In the genomic region with DNA sequence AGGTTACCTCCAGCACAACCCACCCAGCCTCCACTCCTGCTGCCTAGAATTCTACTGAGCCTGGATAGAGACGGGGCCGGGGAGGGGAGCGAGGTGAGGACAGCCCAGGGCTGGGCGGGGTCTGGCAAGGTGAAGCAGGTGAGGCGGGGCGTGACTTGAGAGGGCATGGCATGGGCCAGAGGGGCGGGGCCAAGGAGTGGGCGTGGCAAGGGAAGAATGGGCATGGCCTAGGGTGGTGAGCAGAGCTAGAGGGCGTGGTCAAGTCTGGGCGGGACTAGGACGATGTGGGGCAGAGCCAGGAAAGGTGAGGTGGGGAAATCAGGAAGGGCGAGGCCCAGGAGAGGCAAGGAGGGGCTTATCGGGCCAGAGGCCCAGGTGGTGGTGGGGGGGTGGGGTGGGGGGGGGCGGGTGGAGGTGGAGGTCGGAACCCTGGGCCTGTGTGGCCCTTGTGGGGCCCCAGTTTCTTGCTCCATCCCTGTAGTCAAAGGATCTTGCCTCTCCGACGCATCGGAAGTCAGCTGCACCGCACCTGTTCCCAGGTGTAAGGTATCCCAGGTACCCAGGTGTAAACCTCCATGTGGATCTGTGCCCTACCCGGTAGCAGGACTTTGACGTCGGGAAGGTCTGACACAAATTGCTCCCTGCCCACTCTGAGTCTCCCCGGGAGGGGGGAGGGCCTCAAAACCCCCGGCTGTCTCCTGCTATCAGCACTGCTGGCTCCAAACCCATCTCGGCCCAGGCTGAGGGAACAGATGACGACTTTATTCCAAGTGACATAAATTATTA, we compare ENCODE assay signal across 9 cellular contexts. TPM values are rescaled to one million over a fixed set of nuclear protein-coding genes. Genes with fewer than 3 reads are reported as not detected.
DNase-seq lines count a peak whose midpoint lies in the region; ATAC-seq and TF ChIP-seq lines count a peak whose summit lies in the region.
"Had no signal": no experiment of that assay in that cellular context is flagged by ENCODE, and none has a peak within 500 bp of the region (broad histone marks: within the 10 kb centered on the region; RNA-seq: fewer than 3 reads in every experiment).

No MANE protein-coding gene starts in this region.

- no peak for TF ChIP-seq CTCF in WTC11 (IDR thresholded peaks at IDR 0.05)

- peak; percentile 29 for DNase-seq in NCI-H82 (lab: John Stamatoyannopoulos, UW)
- DNase-seq in NCI-H82 treated with DMSO at 0.1 percent for 48 hours (lab: John Stamatoyannopoulos, UW; ENCODE audit: unreplicated experiment): no peak
- DNase-seq in WTC11 (ENCODE audit: low spot score): peak; percentile 100
- peak; percentile 90 for DNase-seq in iPS DF 6.9 (ENCODE audit: low read depth, low spot score)
- DNase-seq in stimulated activated naive CD8-positive, alpha-beta T cell treated with anti-CD3 and anti-CD28 coated beads, Interleukin-15, Interleukin-2, amounts not matched to agents 100 U/mL and 50 U/mL, for 24 hours: peak; percentile 60
- DNase-seq in DMS114 treated with DMSO at 0.1 percent for 48 hours (lab: John Stamatoyannopoulos, UW; ENCODE audit: unreplicated experiment): no peak
- DNase-seq: T1000 had no signal

- no peak overlapping the region; the same call in 1 of the 2 replicates for H3K27ac Mint-ChIP-seq in WTC11

- no CpG with 5 or more reads among the region's 26 CpGs for WGBS in iPS DF 6.9 (ENCODE audit: insufficient coverage, insufficient read length)

- ATAC-seq in WTC11: peak; percentile 100
- ATAC-seq in stimulated activated naive CD8-positive, alpha-beta T cell treated with anti-CD3 and anti-CD28 coated beads, Interleukin-15, Interleukin-2, amounts not matched to agents 100 U/mL and 50 U/mL, for 24 hours: peak; percentile 55
- no peak for ATAC-seq in HG02981 (IDR thresholded peaks at IDR 0.05; ENCODE audit: unreplicated experiment)
- ATAC-seq in GM19395 (IDR thresholded peaks at IDR 0.05; ENCODE audit: unreplicated experiment): no peak

- no peaks in the 10 kb centered on the region for H3K4me1 Mint-ChIP-seq in WTC11

- no peaks in the 10 kb centered on the region for H3K36me3 Mint-ChIP-seq in WTC11

- H3K27ac ChIP-seq in iPS DF 6.9 (ENCODE audit: low read length): no peak overlapping the region

- CTCF ChIA-PET in WTC11 (lab: Charles Lee): interaction anchor here (0.5 to 2.1 kb wide), 8 partner anchors 8 to 217 kb away, joined by 3 to 8 read pairs (median 4); a partner anchor contains a TSS

- POLR2A ChIA-PET in WTC11 (lab: Charles Lee): interaction anchor here (0.5 kb wide), 1 partner anchor 13 kb away, joined by 5 read pairs; no protein-coding TSS in a partner anchor

- peak overlapping the region; percentile 35 for H3K4me3 Mint-ChIP-seq in WTC11

- no peaks in the 10 kb centered on the region for H3K27me3 ChIP-seq in iPS DF 6.9 (ENCODE audit: control insufficient read depth, insufficient read depth, low read length)

- H3K9me3 ChIP-seq in iPS DF 6.9 (ENCODE audit: control insufficient read depth, insufficient read depth, low read length): no peaks in the 10 kb centered on the region

- peaks cover 3% of the 10 kb centered on the region; the same call in 1 of the 2 replicates for H3K27me3 Mint-ChIP-seq in WTC11 (ENCODE audit: low read depth)

- no peaks in the 10 kb centered on the region for H3K36me3 ChIP-seq in iPS DF 6.9 (ENCODE audit: control insufficient read depth, insufficient read depth, low read length)

- peaks cover 14% of the 10 kb centered on the region for H3K9me3 Mint-ChIP-seq in WTC11

- no peak overlapping the region for H3K4me3 ChIP-seq in iPS DF 6.9 (ENCODE audit: low read length)

- H3K4me1 ChIP-seq in iPS DF 6.9 (ENCODE audit: control insufficient read depth, insufficient read depth, low read length): no peaks in the 10 kb centered on the region

TF ChIP-seq in WTC11, 78 proteins besides CTCF, POLR2A, EP300 and RAD21:
- peak; percentile 71 for TF ChIP-seq SP1 (CRISPR knock-in tag; conservative IDR thresholded peaks at IDR 0.05)
- no peak for TF ChIP-seq EMX1 (CRISPR knock-in tag; IDR thresholded peaks at IDR 0.05)
- TF ChIP-seq, protein P1, sequence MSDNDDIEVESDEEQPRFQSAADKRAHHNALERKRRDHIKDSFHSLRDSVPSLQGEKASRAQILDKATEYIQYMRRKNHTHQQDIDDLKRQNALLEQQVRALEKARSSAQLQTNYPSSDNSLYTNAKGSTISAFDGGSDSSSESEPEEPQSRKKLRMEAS (CRISPR knock-in tag; IDR thresholded peaks at IDR 0.05): peak; percentile 39; the same call in 1 of the 2 replicates
TF ChIP-seq in WTC11: peak in this region for 2.

RNA-seq across cellular contexts. Expression of a gene that starts 32.8 kb away (rescaled TPM):
- total RNA-seq in WTC11 (2021): not detected in 3 replicates

RNA-seq across cellular contexts. Expression of a gene that starts 54.9 kb away (rescaled TPM):
- total RNA-seq in WTC11 (2021): 0.11 to 0.14 TPM in 2 of 3 replicates, not detected in the other

Comparison
In these comparisons a context has a peak if more than half of its experiments do, and no peak if none do; other contexts are left out.
1. DNase-seq: peak in NCI-H82 (single experiment), WTC11 (single experiment), iPS DF 6.9 (single experiment) and stimulated activated naive CD8-positive, alpha-beta T cell treated with anti-CD3 and anti-CD28 coated beads, Interleukin-15, Interleukin-2, amounts not matched to agents 100 U/mL and 50 U/mL, for 24 hours (single experiment); none in NCI-H82 treated with DMSO at 0.1 percent for 48 hours (single experiment) and DMS114 treated with DMSO at 0.1 percent for 48 hours (single experiment).
2. ATAC-seq: peak in WTC11 (single experiment) and stimulated activated naive CD8-positive, alpha-beta T cell treated with anti-CD3 and anti-CD28 coated beads, Interleukin-15, Interleukin-2, amounts not matched to agents 100 U/mL and 50 U/mL, for 24 hours (single experiment); none in HG02981 (single experiment) and GM19395 (single experiment).